7 cellular contexts compared by ENCODE assay signal in genomic region chr17:10729334-10730193, GRCh38. TPM values are rescaled to one million over a fixed set of nuclear protein-coding genes. Genes with fewer than 3 reads are reported as not detected.
DNase-seq lines count a peak whose midpoint lies in the region; ATAC-seq and TF ChIP-seq lines count a peak whose summit lies in the region.

TMEM220 (minus strand) TSS chr17:10730023; CDS start chr17:10729851, 172 bp downstream.

- H3K27ac ChIP-seq in iPS-18a (ENCODE audit: low read length) (peak within 1 kb of the TSS; percentile 28), sigmoid colon (peak within 1 kb of the TSS; percentile 87 to 96 (median 95))

- H3K9me3 Mint-ChIP-seq in T-helper 2 cell treated with Interferon-gamma antibody and Interleukin-4, amounts not matched to agents 5 μg/mL and 100 μg/mL, for 36 hours = no peaks in the 10 kb centered on the region
- H3K9me3 Mint-ChIP-seq in MCF 10A (ENCODE audit: unreplicated experiment) = no peaks in the 10 kb centered on the region

- peak within 1 kb of the TSS; percentile 92 for H3K4me3 Mint-ChIP-seq in T-helper 2 cell treated with Interferon-gamma antibody and Interleukin-4, amounts not matched to agents 5 μg/mL and 100 μg/mL, for 36 hours
- H3K4me3 Mint-ChIP-seq in MCF 10A (ENCODE audit: unreplicated experiment) = peak within 1 kb of the TSS; percentile 75

- peaks cover 13% of the 10 kb centered on the region for H3K4me1 Mint-ChIP-seq in T-helper 2 cell treated with Interferon-gamma antibody and Interleukin-4, amounts not matched to agents 5 μg/mL and 100 μg/mL, for 36 hours (ENCODE audit: low read depth)
- no peaks in the 10 kb centered on the region for H3K4me1 Mint-ChIP-seq in MCF 10A (ENCODE audit: insufficient read depth, unreplicated experiment)

- peak within 1 kb of the TSS; percentile 73 for H3K9ac ChIP-seq in iPS-18a (ENCODE audit: low read length)

- H3K36me3 ChIP-seq in iPS-18a (ENCODE audit: control insufficient read depth, low read depth, low read length) (no peaks in the 10 kb centered on the region), sigmoid colon (peaks cover 0 to 22% (median 5%) of the 10 kb centered on the region in 4 donors)

- ATAC-seq in GM18867 (IDR thresholded peaks at IDR 0.05; ENCODE audit: unreplicated experiment) = peak; percentile 66
- peak; percentile 55 for ATAC-seq in HG03039 (IDR thresholded peaks at IDR 0.05; ENCODE audit: unreplicated experiment)

- intact Hi-C loops in MCF 10A (cut with micrococcal nuclease) (loop anchor here (10.0 kb wide), 1 partner anchor 1255 kb away; no protein-coding TSS in a partner anchor), sigmoid colon (cut with DNase I) (loop anchor here (2.0 kb wide), 1 partner anchor 33 kb away; the partner anchor contains the start of genes ADPRM and SCO1)

- H3K9me3 ChIP-seq in iPS-18a (ENCODE audit: control insufficient read depth, low read depth, low read length) (no peaks in the 10 kb centered on the region), sigmoid colon (no peaks in the 10 kb centered on the region)

- H3K4me3 ChIP-seq in iPS-18a (ENCODE audit: low read length) = peak within 1 kb of the TSS; percentile 67
- H3K4me3 ChIP-seq in sigmoid colon = peak within 1 kb of the TSS; percentile 57 to 81 (median 73)

- peak; percentile 33 for DNase-seq in T-helper 2 cell treated with Interferon-gamma antibody and Interleukin-4, amounts not matched to agents 5 μg/mL and 100 μg/mL, for 36 hours (ENCODE audit: low spot score)
- no peak for DNase-seq in MCF 10A (ENCODE audit: unreplicated experiment)
- DNase-seq in sigmoid colon = peak; percentile 94
- no peak for DNase-seq in SHP77 (lab: John Stamatoyannopoulos, UW)

- H3K27ac Mint-ChIP-seq in T-helper 2 cell treated with Interferon-gamma antibody and Interleukin-4, amounts not matched to agents 5 μg/mL and 100 μg/mL, for 36 hours = peak within 1 kb of the TSS; percentile 64
- peak within 1 kb of the TSS; percentile 28 for H3K27ac Mint-ChIP-seq in MCF 10A (ENCODE audit: low read depth, unreplicated experiment)

- TF ChIP-seq CTCF in MCF 10A (IDR thresholded peaks at IDR 0.05; ENCODE audit: unreplicated experiment) (no peak), sigmoid colon (IDR thresholded peaks at IDR 0.05) (no peak)

- 7 to 19% methylated on average over 79 of the region's 79 CpGs for WGBS in sigmoid colon, 2 donors

- CTCF ChIA-PET in MCF 10A (lab: Yijun Ruan, JAX) = interaction anchor here (0.6 to 1.1 kb wide), 4 partner anchors 35 to 1315 kb away, joined by 3 to 4 read pairs (median 4); no protein-coding TSS in a partner anchor

- peak; percentile 52 to 58 for TF ChIP-seq POLR2A in sigmoid colon (IDR thresholded peaks at IDR 0.05)

- H3K27me3 ChIP-seq in iPS-18a (ENCODE audit: control insufficient read depth, insufficient read depth, low read length) (peaks cover 5% of the 10 kb centered on the region), sigmoid colon (no peaks in the 10 kb centered on the region)

- no peak for TF ChIP-seq EP300 in sigmoid colon (IDR thresholded peaks at IDR 0.05)

- peaks cover 9% of the 10 kb centered on the region for H3K4me1 ChIP-seq in iPS-18a (ENCODE audit: control insufficient read depth, low read depth, low read length)
- peaks cover 2 to 17% (median 10%) of the 10 kb centered on the region in 4 donors for H3K4me1 ChIP-seq in sigmoid colon

- BruUV-seq in MCF 10A (replicated peaks; lab: Mats Ljungman, UMichigan) = TSS peak; percentile 45

- no peaks in the 10 kb centered on the region for H3K36me3 Mint-ChIP-seq in T-helper 2 cell treated with Interferon-gamma antibody and Interleukin-4, amounts not matched to agents 5 μg/mL and 100 μg/mL, for 36 hours (ENCODE audit: low read depth)
- no peaks in the 10 kb centered on the region for H3K36me3 Mint-ChIP-seq in MCF 10A (ENCODE audit: insufficient read depth, unreplicated experiment)

- peaks cover 29% of the 10 kb centered on the region for H3K27me3 Mint-ChIP-seq in T-helper 2 cell treated with Interferon-gamma antibody and Interleukin-4, amounts not matched to agents 5 μg/mL and 100 μg/mL, for 36 hours (ENCODE audit: low read depth)
- peaks cover 7% of the 10 kb centered on the region for H3K27me3 Mint-ChIP-seq in MCF 10A (ENCODE audit: insufficient read depth, unreplicated experiment)

- POLR2A ChIA-PET in MCF 10A (lab: Yijun Ruan, JAX) = interaction anchor here (0.6 kb wide), 1 partner anchor 11 kb away, joined by 3 read pairs; no protein-coding TSS in a partner anchor

RNA-seq across cellular contexts. Expression of gene TMEM220, which starts in this region (rescaled TPM):
- total RNA-seq in MCF 10A (2022) (0.96 and 1.1 TPM in 2 replicates), sigmoid colon (10 to 100 TPM in 2 of 4 donors, 1 to 10 TPM in 2; 9.1 to 16.8 (median 12.2) TPM)
- 10 to 100 TPM in 2 of 3 donors, 1 to 10 TPM in 1; 8.3 to 22.7 (median 13.2) TPM for polyA plus RNA-seq in sigmoid colon

Comparison
In these comparisons a context has a peak if more than half of its experiments do, and no peak if none do; other contexts are left out.
1. DNase-seq: peak in T-helper 2 cell treated with Interferon-gamma antibody and Interleukin-4, amounts not matched to agents 5 μg/mL and 100 μg/mL, for 36 hours (single experiment) and sigmoid colon (single experiment); none in MCF 10A (single experiment) and SHP77 (0 of 2).